Comparison of ENCODE assay signal across 12 cellular contexts in the genomic region with DNA sequence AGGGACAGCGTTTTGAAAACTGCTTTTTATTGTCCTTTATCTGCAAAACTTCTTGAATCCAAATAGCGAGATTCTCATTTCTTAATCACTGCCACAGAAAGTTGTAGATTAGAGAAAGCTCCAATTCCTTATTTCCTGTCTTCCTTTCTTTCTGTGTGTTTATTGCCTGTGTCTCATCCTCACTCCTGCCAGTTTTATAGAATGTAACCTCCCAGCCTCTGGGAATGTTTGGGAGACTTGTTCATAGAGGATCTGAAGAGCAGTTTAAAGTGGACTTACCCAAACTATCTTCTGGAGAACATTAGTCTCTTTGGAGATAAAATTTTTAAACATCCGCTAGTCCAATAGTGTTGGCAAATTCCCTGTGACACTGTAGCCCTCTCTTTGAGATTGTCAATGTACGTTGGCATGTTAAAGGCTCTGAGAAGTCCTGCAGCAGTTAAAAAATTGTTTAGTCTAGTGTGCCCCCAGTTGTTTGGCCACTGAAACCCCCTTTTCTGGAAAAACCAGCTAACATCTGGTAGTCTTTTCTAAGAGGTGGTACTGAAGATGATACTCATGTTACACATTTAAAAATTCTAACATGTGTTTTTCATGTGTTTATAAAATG. TPM values are rescaled to one million over a fixed set of nuclear protein-coding genes. Genes with fewer than 3 reads are reported as not detected.
DNase-seq lines count a peak whose midpoint lies in the region; ATAC-seq and TF ChIP-seq lines count a peak whose summit lies in the region.
"Had no signal": no experiment of that assay in that cellular context is flagged by ENCODE, and none has a peak within 500 bp of the region (broad histone marks: within the 10 kb centered on the region; RNA-seq: fewer than 3 reads in every experiment).

No MANE protein-coding gene starts in this region.

- peaks cover 20% of the 10 kb centered on the region for H3K4me1 Mint-ChIP-seq in activated CD8-positive, alpha-beta T cell treated with anti-CD3 and anti-CD28 coated beads for 36 hours (ENCODE audit: low read depth)

- POLR2A ChIA-PET in activated CD8-positive, alpha-beta T cell treated with anti-CD3 and anti-CD28 coated beads for 36 hours (lab: Charles Lee) = interaction anchor here (0.7 to 1.2 kb wide), 2 partner anchors 10 to 81 kb away, joined by 3 to 4 read pairs; no protein-coding TSS in a partner anchor

- no peak overlapping the region for H3K4me3 Mint-ChIP-seq in activated CD8-positive, alpha-beta T cell treated with anti-CD3 and anti-CD28 coated beads for 36 hours
- H3K4me3 Mint-ChIP-seq: CD8-positive, alpha-beta T cell had no signal

- CTCF ChIA-PET in activated CD8-positive, alpha-beta T cell treated with anti-CD3 and anti-CD28 coated beads for 36 hours (lab: Charles Lee) = interaction anchor here (0.8 to 1.7 kb wide), 3 partner anchors 15 to 45 kb away, joined by 3 to 5 read pairs (median 4); no protein-coding TSS in a partner anchor

- intact Hi-C loops in activated CD8-positive, alpha-beta T cell treated with anti-CD3 and anti-CD28 coated beads for 36 hours (cut with micrococcal nuclease) = no loop called here

- ATAC-seq in omental fat pad (ENCODE audit: low FRiP score) = peak; percentile 30
- ATAC-seq in activated CD8-positive, alpha-beta T cell treated with anti-CD3 and anti-CD28 coated beads for 36 hours = no peak
- ATAC-seq: CD8-positive, alpha-beta T cell had no signal

- H3K36me3 Mint-ChIP-seq in activated CD8-positive, alpha-beta T cell treated with anti-CD3 and anti-CD28 coated beads for 36 hours (ENCODE audit: low read depth) = no peaks in the 10 kb centered on the region

- peak overlapping the region; percentile 92 for H3K27ac ChIP-seq in epithelial cell of prostate
- H3K27ac ChIP-seq: HL-60 had no signal

- no peak for TF ChIP-seq CTCF in omental fat pad (IDR thresholded peaks at IDR 0.05)
- no peak for TF ChIP-seq CTCF in activated CD8-positive, alpha-beta T cell treated with anti-CD3 and anti-CD28 coated beads for 36 hours (IDR thresholded peaks at IDR 0.05)

- H3K27ac Mint-ChIP-seq in activated CD8-positive, alpha-beta T cell treated with anti-CD3 and anti-CD28 coated beads for 36 hours = no peak overlapping the region
- H3K27ac Mint-ChIP-seq: CD8-positive, alpha-beta T cell had no signal

- no peaks in the 10 kb centered on the region for H3K27me3 Mint-ChIP-seq in activated CD8-positive, alpha-beta T cell treated with anti-CD3 and anti-CD28 coated beads for 36 hours

- H3K9me3 Mint-ChIP-seq in activated CD8-positive, alpha-beta T cell treated with anti-CD3 and anti-CD28 coated beads for 36 hours = no peaks in the 10 kb centered on the region

- DNase-seq in AG20443 (ENCODE audit: low spot score) (peak; percentile 45), NCI-H226 (peak; percentile 60), epithelial cell of prostate (ENCODE audit: low read depth, low spot score) (no peak), omental fat pad (ENCODE audit: low spot score) (no peak), NCI-H2107 treated with DMSO at 0.1 percent for 48 hours (lab: John Stamatoyannopoulos, UW; ENCODE audit: unreplicated experiment) (no peak), NCI-H128 (lab: John Stamatoyannopoulos, UW; ENCODE audit: unreplicated experiment) (no peak), cortex of kidney (lab: John Stamatoyannopoulos, UW) (no peak)
- no peak for DNase-seq in activated CD8-positive, alpha-beta T cell treated with anti-CD3 and anti-CD28 coated beads for 36 hours
- DNase-seq: CD8-positive, alpha-beta T cell; NCI-H187 treated with DMSO at 0.1 percent for 48 hours; Right ventricle myocardium superior had no signal

RNA-seq across cellular contexts. Expression of gene FLNB, which starts 50.5 kb away (rescaled TPM):
- total RNA-seq in omental fat pad = 100 to 1,000 TPM in 3 of 4 donors, 10 to 100 TPM in 1; 82.5 to 192 (median 145) TPM
- total RNA-seq in activated CD8-positive, alpha-beta T cell treated with anti-CD3 and anti-CD28 coated beads for 36 hours = 10 to 100 TPM; 26.3 to 28.4 TPM

Comparison
In these comparisons a context has a peak if more than half of its experiments do, and no peak if none do; other contexts are left out.
1. DNase-seq: peak in AG20443 (single experiment) and NCI-H226 (single experiment); none in epithelial cell of prostate (single experiment), omental fat pad (single experiment), NCI-H2107 treated with DMSO at 0.1 percent for 48 hours (single experiment), NCI-H128 (single experiment), activated CD8-positive, alpha-beta T cell treated with anti-CD3 and anti-CD28 coated beads for 36 hours (single experiment) and cortex of kidney (single experiment).